Comparison of ENCODE assay signal across 1 cellular context in genomic region chr4:181701911-181702310, GRCh38.
TF ChIP-seq lines count a peak whose summit lies in the region.

No MANE protein-coding gene starts in this region.

TF ChIP-seq in GM23338, 12 proteins besides CTCF, POLR2A, EP300 and RAD21 (continued from another document):
- TF ChIP-seq, protein P1, sequence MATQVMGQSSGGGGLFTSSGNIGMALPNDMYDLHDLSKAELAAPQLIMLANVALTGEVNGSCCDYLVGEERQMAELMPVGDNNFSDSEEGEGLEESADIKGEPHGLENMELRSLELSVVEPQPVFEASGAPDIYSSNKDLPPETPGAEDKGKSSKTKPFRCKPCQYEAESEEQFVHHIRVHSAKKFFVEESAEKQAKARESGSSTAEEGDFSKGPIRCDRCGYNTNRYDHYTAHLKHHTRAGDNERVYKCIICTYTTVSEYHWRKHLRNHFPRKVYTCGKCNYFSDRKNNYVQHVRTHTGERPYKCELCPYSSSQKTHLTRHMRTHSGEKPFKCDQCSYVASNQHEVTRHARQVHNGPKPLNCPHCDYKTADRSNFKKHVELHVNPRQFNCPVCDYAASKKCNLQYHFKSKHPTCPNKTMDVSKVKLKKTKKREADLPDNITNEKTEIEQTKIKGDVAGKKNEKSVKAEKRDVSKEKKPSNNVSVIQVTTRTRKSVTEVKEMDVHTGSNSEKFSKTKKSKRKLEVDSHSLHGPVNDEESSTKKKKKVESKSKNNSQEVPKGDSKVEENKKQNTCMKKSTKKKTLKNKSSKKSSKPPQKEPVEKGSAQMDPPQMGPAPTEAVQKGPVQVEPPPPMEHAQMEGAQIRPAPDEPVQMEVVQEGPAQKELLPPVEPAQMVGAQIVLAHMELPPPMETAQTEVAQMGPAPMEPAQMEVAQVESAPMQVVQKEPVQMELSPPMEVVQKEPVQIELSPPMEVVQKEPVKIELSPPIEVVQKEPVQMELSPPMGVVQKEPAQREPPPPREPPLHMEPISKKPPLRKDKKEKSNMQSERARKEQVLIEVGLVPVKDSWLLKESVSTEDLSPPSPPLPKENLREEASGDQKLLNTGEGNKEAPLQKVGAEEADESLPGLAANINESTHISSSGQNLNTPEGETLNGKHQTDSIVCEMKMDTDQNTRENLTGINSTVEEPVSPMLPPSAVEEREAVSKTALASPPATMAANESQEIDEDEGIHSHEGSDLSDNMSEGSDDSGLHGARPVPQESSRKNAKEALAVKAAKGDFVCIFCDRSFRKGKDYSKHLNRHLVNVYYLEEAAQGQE (IDR thresholded peaks at IDR 0.05; ENCODE audit: unreplicated experiment): no peak
- no peak for TF ChIP-seq EZH2phosphoT487 (IDR thresholded peaks at IDR 0.05; ENCODE audit: unreplicated experiment)
TF ChIP-seq in GM23338: peak in this region for 0.
